Comparison of ENCODE assay signal across 29 cellular contexts in the genomic region with DNA sequence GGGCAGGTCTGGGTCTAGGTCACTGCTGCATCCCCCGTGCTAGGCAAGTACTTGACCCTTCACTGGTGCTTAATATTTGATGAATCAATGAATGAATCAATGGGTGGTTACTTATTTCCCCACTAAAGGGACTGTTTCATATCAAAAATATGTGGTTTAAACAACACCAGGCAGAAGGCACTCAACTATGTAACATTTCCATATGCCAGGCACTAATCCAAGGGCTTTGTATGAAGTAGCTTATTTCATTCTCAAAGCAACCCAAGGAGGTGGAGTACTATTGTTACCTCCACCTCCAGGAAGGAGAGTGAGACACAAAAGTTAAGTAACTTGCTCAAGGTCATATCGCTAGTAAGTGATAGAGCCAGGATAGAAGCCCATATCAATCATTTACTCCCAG.
A peak's percentile ranks its signal among the peaks of the same experiment; 100 is the strongest.
DNase-seq lines count a peak whose midpoint lies in the region; ATAC-seq and TF ChIP-seq lines count a peak whose summit lies in the region.
"Had no signal": no experiment of that assay in that cellular context is flagged by ENCODE, and none has a peak within 500 bp of the region (broad histone marks: within the 10 kb centered on the region; RNA-seq: fewer than 3 reads in every experiment).

No MANE protein-coding gene starts in this region.

- H3K36me3 ChIP-seq in adipocyte (ENCODE audit: control insufficient read depth, insufficient read depth, low read length, severe bottlenecking), result no peaks in the 10 kb centered on the region
- no peaks in the 10 kb centered on the region for H3K36me3 ChIP-seq in thyroid gland
- H3K36me3 ChIP-seq: transverse colon had no signal

- no peak overlapping the region for H3K27ac ChIP-seq in thyroid gland
- H3K27ac ChIP-seq: epithelial cell of prostate had no signal

- intact Hi-C loops in thyroid gland (cut with DNase I), result no loop called here

- WGBS in thyroid gland, 2 donors, result 67 to 93% methylated on average over 2 of the region's 2 CpGs

- H3K9me3 ChIP-seq in adipocyte (ENCODE audit: control insufficient read depth, low read length), result no peaks in the 10 kb centered on the region
- no peaks in the 10 kb centered on the region for H3K9me3 ChIP-seq in thyroid gland

- ATAC-seq in GM21723 (IDR thresholded peaks at IDR 0.05; ENCODE audit: unreplicated experiment), result no peak
- ATAC-seq: activated naive CD8-positive, alpha-beta T cell treated with anti-CD3 and anti-CD28 coated beads, Interleukin-2, amount 50 U/mL, for 24 hours; activated T-cell treated with anti-CD3 and anti-CD28 coated beads, Interleukin-2, amount 50 U/mL, for 4 hours; K562; left lobe of liver; naive thymus-derived CD8-positive, alpha-beta T cell; Panc1 had no signal

- DNase-seq in EL (peak; percentile 44), adipocyte (ENCODE audit: low read depth) (peak; percentile 57), fibroblast of peridontal ligament (ENCODE audit: extremely low read depth) (peak; percentile 77), renal cortical epithelial cell (ENCODE audit: low read depth) (peak; percentile 67), endothelial cell (ENCODE audit: low spot score) (no peak), thyroid gland (no peak)
- DNase-seq: activated CD4-positive, alpha-beta T cell treated with anti-CD3 and anti-CD28 coated beads, Interleukin-2, amount 10 ng/mL, durations not matched to agents 7 days and 5 days; activated gamma-delta T cell treated with Interleukin-2 at 50 U/mL for 16 hours; activated naive CD8-positive, alpha-beta T cell treated with anti-CD3 and anti-CD28 coated beads, Interleukin-2, amount 50 U/mL, for 24 hours; activated T-cell treated with anti-CD3 and anti-CD28 coated beads, Interleukin-2, amount 50 U/mL, for 4 hours; Calu3; cerebellar nuclear complex; DND-41; H9; hippocampal formation; naive thymus-derived CD8-positive, alpha-beta T cell; NCI-H1105; NCI-H1930; NCI-H526 treated with DMSO at 0.1 percent for 48 hours; occipital lobe; SHP77 treated with DMSO at 0.1 percent for 48 hours; transverse colon had no signal

- H3K9ac ChIP-seq in adipocyte (ENCODE audit: low read length), result no peak overlapping the region

- H3K4me1 ChIP-seq in adipocyte (ENCODE audit: control insufficient read depth, insufficient read depth, low read length) (no peaks in the 10 kb centered on the region), thyroid gland (peaks cover 0 to 11% of the 10 kb centered on the region in 2 donors)

- H3K4me3 Mint-ChIP-seq in endothelial cell (ENCODE audit: unreplicated experiment), result no peak overlapping the region
- H3K4me3 Mint-ChIP-seq: activated CD4-positive, alpha-beta T cell treated with anti-CD3 and anti-CD28 coated beads, Interleukin-2, amount 10 ng/mL, durations not matched to agents 7 days and 5 days; activated naive CD8-positive, alpha-beta T cell treated with anti-CD3 and anti-CD28 coated beads, Interleukin-2, amount 50 U/mL, for 24 hours; activated T-cell treated with anti-CD3 and anti-CD28 coated beads, Interleukin-2, amount 50 U/mL, for 4 hours; CD14-positive monocyte; H9; naive thymus-derived CD8-positive, alpha-beta T cell had no signal

- TF ChIP-seq CTCF in endothelial cell (IDR thresholded peaks at IDR 0.05; ENCODE audit: unreplicated experiment) (no peak), thyroid gland (IDR thresholded peaks at IDR 0.05) (no peak)

- no peak for TF ChIP-seq POLR2A in thyroid gland (IDR thresholded peaks at IDR 0.05)

- H3K4me1 Mint-ChIP-seq in endothelial cell (ENCODE audit: unreplicated experiment), result peaks cover 2% of the 10 kb centered on the region
- H3K4me1 Mint-ChIP-seq: activated CD4-positive, alpha-beta T cell treated with anti-CD3 and anti-CD28 coated beads, Interleukin-2, amount 10 ng/mL, durations not matched to agents 7 days and 5 days; activated naive CD8-positive, alpha-beta T cell treated with anti-CD3 and anti-CD28 coated beads, Interleukin-2, amount 50 U/mL, for 24 hours; naive thymus-derived CD8-positive, alpha-beta T cell had no signal

- H3K27me3 ChIP-seq in adipocyte (replicated peaks; ENCODE audit: control insufficient read depth, insufficient read depth, low read length) (no peaks in the 10 kb centered on the region), thyroid gland (no peaks in the 10 kb centered on the region)
- H3K27me3 ChIP-seq: transverse colon had no signal

- H3K36me3 Mint-ChIP-seq in endothelial cell (ENCODE audit: low read depth, unreplicated experiment), result no peaks in the 10 kb centered on the region
- H3K36me3 Mint-ChIP-seq: naive thymus-derived CD8-positive, alpha-beta T cell had no signal

- H3K9me3 Mint-ChIP-seq in endothelial cell (ENCODE audit: unreplicated experiment), result no peaks in the 10 kb centered on the region

- H3K4me3 ChIP-seq in adipocyte (ENCODE audit: low read length) (no peak overlapping the region), thyroid gland (replicated peaks in 1 of 3) (no peak overlapping the region)
- H3K4me3 ChIP-seq: K562, skin epidermis, transverse colon had no signal

- H3K27ac Mint-ChIP-seq in endothelial cell (ENCODE audit: unreplicated experiment), result no peak overlapping the region
- H3K27ac Mint-ChIP-seq: activated CD4-positive, alpha-beta T cell treated with anti-CD3 and anti-CD28 coated beads, Interleukin-2, amount 10 ng/mL, durations not matched to agents 7 days and 5 days; activated naive CD8-positive, alpha-beta T cell treated with anti-CD3 and anti-CD28 coated beads, Interleukin-2, amount 50 U/mL, for 24 hours; H9 had no signal

- no peaks in the 10 kb centered on the region for H3K27me3 Mint-ChIP-seq in endothelial cell (ENCODE audit: unreplicated experiment)
- H3K27me3 Mint-ChIP-seq: activated naive CD8-positive, alpha-beta T cell treated with anti-CD3 and anti-CD28 coated beads, Interleukin-2, amount 50 U/mL, for 24 hours had no signal

Comparison
In these comparisons a context has a peak if more than half of its experiments do, and no peak if none do; other contexts are left out.
1. DNase-seq: peak in EL (single experiment), adipocyte (single experiment), fibroblast of peridontal ligament (single experiment) and renal cortical epithelial cell (single experiment); none in endothelial cell (single experiment) and thyroid gland (0 of 2).